1 cellular context compared by ENCODE assay signal in the genomic region with DNA sequence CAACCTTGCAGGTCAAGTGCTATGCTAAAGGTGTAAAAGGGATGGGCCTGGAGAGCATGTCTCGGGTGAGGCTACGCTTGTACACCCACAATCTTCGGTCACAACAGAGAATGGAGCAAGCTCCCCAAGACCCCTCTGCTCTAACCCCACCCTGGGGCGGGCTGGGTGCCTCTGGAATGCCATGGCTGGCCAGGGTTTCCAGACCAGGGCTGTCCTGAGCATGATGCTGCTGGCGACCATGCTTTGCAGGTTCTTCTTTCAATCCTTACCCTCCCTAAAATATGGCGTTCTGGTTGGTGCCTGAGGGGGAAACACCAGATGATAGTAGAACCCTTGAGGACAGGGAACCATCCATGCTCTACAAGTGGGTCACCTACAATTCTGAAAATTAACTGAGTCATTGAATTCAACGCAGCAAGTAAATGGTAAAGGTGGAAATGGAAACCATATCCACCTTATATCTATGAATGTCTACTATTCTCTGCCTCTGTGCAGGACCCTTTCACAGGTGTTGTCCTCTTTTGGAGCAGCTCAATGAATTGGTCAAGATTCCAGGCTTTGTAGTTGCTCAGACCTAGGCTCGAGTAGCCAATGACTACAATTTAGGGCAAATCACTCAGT.
TF ChIP-seq lines count a peak whose summit lies in the region.

No MANE protein-coding gene starts in this region.

TF ChIP-seq in A549, 52 proteins besides CTCF, POLR2A, EP300 and RAD21 (continued from another document):
- TF ChIP-seq, protein P1, sequence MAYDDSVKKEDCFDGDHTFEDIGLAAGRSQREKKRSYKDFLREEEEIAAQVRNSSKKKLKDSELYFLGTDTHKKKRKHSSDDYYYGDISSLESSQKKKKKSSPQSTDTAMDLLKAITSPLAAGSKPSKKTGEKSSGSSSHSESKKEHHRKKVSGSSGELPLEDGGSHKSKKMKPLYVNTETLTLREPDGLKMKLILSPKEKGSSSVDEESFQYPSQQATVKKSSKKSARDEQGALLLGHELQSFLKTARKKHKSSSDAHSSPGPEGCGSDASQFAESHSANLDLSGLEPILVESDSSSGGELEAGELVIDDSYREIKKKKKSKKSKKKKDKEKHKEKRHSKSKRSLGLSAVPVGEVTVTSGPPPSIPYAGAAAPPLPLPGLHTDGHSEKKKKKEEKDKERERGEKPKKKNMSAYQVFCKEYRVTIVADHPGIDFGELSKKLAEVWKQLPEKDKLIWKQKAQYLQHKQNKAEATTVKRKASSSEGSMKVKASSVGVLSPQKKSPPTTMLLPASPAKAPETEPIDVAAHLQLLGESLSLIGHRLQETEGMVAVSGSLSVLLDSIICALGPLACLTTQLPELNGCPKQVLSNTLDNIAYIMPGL (CRISPR knock-in tag; IDR thresholded peaks at IDR 0.05; ENCODE audit: borderline replicate concordance) = no peak
- TF ChIP-seq ZC3H11A (IDR thresholded peaks at IDR 0.05) (no peak), FOSL2 (IDR thresholded peaks at IDR 0.05) (no peak), FOSL2 (CRISPR knock-in tag; IDR thresholded peaks at IDR 0.05) (no peak)
